In the genomic region with DNA sequence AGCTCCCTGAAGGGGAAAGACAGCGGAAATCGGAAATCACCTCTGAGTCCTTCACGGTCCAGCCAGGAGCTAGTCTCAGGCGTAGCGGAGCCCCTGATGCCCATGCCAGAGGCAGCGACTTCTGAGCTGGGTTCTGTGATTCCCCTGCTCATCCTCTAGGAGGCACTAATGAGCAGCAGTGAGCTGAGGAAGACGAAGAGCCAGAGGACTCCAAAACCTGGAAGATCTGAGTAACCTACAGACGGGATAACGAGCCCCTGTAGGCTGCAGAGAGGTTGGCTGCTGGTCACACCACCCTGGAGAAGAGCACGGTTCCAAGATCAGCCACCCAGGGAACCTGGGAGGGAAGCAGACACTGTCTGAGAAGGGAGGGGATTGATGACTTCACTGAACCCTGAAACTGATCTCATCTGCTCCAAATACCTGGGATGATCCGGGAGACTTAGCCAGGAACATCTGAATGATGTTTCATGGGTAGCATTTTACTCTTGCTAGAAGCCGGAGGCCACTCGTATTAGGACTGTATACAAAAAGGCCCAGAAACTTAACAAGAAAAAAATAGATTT, we compare ENCODE assay signal across 11 cellular contexts.
A peak's percentile ranks its signal among the peaks of the same experiment; 100 is the strongest.
DNase-seq lines count a peak whose midpoint lies in the region; ATAC-seq and TF ChIP-seq lines count a peak whose summit lies in the region.
"Had no signal": no experiment of that assay in that cellular context is flagged by ENCODE, and none has a peak within 500 bp of the region (broad histone marks: within the 10 kb centered on the region; RNA-seq: fewer than 3 reads in every experiment).

No MANE protein-coding gene starts in this region.

- no peaks in the 10 kb centered on the region for H3K36me3 Mint-ChIP-seq in activated naive CD4-positive, alpha-beta T cell treated with anti-CD3 and anti-CD28 coated beads for 36 hours (ENCODE audit: low read depth)
- H3K36me3 Mint-ChIP-seq: CD8-positive, alpha-beta T cell had no signal

- 54 to 62% (median 57%) methylated on average over 13 of the region's 13 CpGs for WGBS in spleen, 5 donors

- H3K4me1 ChIP-seq in spleen: no peaks in the 10 kb centered on the region

- TF ChIP-seq POLR2A in spleen (IDR thresholded peaks at IDR 0.05): no peak

- no peak overlapping the region for H3K27ac ChIP-seq in spleen

- CTCF ChIA-PET in activated naive CD4-positive, alpha-beta T cell treated with anti-CD3 and anti-CD28 coated beads for 36 hours (lab: Charles Lee): interaction anchor here (0.7 to 1.5 kb wide), 3 partner anchors 16 to 1042 kb away, joined by 3 to 5 read pairs (median 3); no protein-coding TSS in a partner anchor

- no peaks in the 10 kb centered on the region for H3K4me1 Mint-ChIP-seq in activated naive CD4-positive, alpha-beta T cell treated with anti-CD3 and anti-CD28 coated beads for 36 hours (ENCODE audit: low read depth)

- peak; percentile 48 for ATAC-seq in left lobe of liver
- ATAC-seq in GM18498 (IDR thresholded peaks at IDR 0.05; ENCODE audit: unreplicated experiment): no peak
- ATAC-seq: CD8-positive, alpha-beta T cell had no signal

- peaks cover 6% of the 10 kb centered on the region for H3K9me3 Mint-ChIP-seq in activated naive CD4-positive, alpha-beta T cell treated with anti-CD3 and anti-CD28 coated beads for 36 hours

- H3K27me3 ChIP-seq in H7 (ENCODE audit: control insufficient read depth, insufficient read depth, low read length): no peaks in the 10 kb centered on the region
- no peaks in the 10 kb centered on the region for H3K27me3 ChIP-seq in spleen (replicated peaks in 1 of 7)

- peaks cover 0 to 40% (median 11%) of the 10 kb centered on the region in 8 donors for H3K9me3 ChIP-seq in spleen

- H3K4me3 Mint-ChIP-seq in activated naive CD4-positive, alpha-beta T cell treated with anti-CD3 and anti-CD28 coated beads for 36 hours: no peak overlapping the region
- H3K4me3 Mint-ChIP-seq: activated T-cell treated with anti-CD3 and anti-CD28 coated beads, Interleukin-2, amount 50 U/mL, for 72 hours; CD8-positive, alpha-beta T cell had no signal

- no peak overlapping the region for H3K27ac Mint-ChIP-seq in activated naive CD4-positive, alpha-beta T cell treated with anti-CD3 and anti-CD28 coated beads for 36 hours
- H3K27ac Mint-ChIP-seq: activated T-cell treated with anti-CD3 and anti-CD28 coated beads, Interleukin-2, amount 50 U/mL, for 72 hours; CD8-positive, alpha-beta T cell had no signal

- DNase-seq in COLO829 (ENCODE audit: low spot score) (peak; percentile 1), H7 (peak; percentile 91), RPMI8226 (peak; percentile 47), left lobe of liver (ENCODE audit: low spot score) (no peak), spleen (no peak), NOMO-1 treated with dmso at 0.1 percent for 144 hours (lab: John Stamatoyannopoulos, UW; ENCODE audit: unreplicated experiment) (no peak)
- no peak for DNase-seq in activated naive CD4-positive, alpha-beta T cell treated with anti-CD3 and anti-CD28 coated beads for 36 hours
- DNase-seq: CD8-positive, alpha-beta T cell; mammary epithelial cell had no signal

- H3K36me3 ChIP-seq in H7 (replicated peaks; ENCODE audit: control insufficient read depth, insufficient read depth, low read length): no peaks in the 10 kb centered on the region
- H3K36me3 ChIP-seq in spleen: no peaks in the 10 kb centered on the region

- intact Hi-C loops in spleen (cut with DNase I; ENCODE audit: low total_unique reads): no loop called here
- intact Hi-C loops in activated naive CD4-positive, alpha-beta T cell treated with anti-CD3 and anti-CD28 coated beads for 36 hours (cut with micrococcal nuclease): no loop called here

- no peak for TF ChIP-seq CTCF in spleen (IDR thresholded peaks at IDR 0.05 in 8 of 11, conservative IDR thresholded peaks at IDR 0.05 in 3 of 11)

- H3K4me3 ChIP-seq in H7 (ENCODE audit: insufficient read depth, low read depth, low read length): no peak overlapping the region
- no peak overlapping the region for H3K4me3 ChIP-seq in spleen

- H3K27me3 Mint-ChIP-seq in activated naive CD4-positive, alpha-beta T cell treated with anti-CD3 and anti-CD28 coated beads for 36 hours (ENCODE audit: low read depth): peaks cover 4% of the 10 kb centered on the region

Comparison
In these comparisons a context has a peak if more than half of its experiments do, and no peak if none do; other contexts are left out.
1. DNase-seq: peak in COLO829 (single experiment), H7 (single experiment) and RPMI8226 (single experiment); none in left lobe of liver (single experiment), spleen (single experiment), NOMO-1 treated with dmso at 0.1 percent for 144 hours (single experiment) and activated naive CD4-positive, alpha-beta T cell treated with anti-CD3 and anti-CD28 coated beads for 36 hours (single experiment).